Comparison of ENCODE assay signal across 18 cellular contexts in the genomic region with DNA sequence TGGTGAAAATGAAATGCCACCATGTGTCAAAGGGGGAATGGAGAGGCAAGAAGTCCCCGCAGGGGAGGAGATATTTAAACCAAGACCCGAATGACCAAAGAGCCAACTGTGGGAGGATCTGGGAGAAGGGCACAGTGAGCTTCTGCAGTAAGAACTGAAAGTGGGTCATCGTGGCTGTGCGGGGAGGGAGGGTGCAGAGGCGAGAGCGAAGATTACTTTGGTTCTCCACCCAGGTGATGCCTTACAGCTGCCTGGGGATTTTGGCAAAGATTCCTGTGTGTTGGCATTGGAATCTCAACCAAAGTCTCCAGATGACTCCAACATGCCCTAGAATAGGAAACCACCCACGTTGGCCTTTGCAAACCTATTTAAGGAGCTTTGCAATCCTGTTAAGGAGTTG.
"Had no signal": no experiment of that assay in that cellular context is flagged by ENCODE, and none has a peak within 500 bp of the region (broad histone marks: within the 10 kb centered on the region; RNA-seq: fewer than 3 reads in every experiment).

No MANE protein-coding gene starts in this region.

- H3K4me1 ChIP-seq: adrenal gland, colonic mucosa had no signal

- H3K4me3 Mint-ChIP-seq: activated CD4-positive, alpha-beta memory T cell treated with anti-CD3 and anti-CD28 coated beads, Interleukin-2, amount 10 ng/mL, durations not matched to agents 7 days and 5 days; activated CD4-positive, alpha-beta T cell treated with anti-CD3 and anti-CD28 coated beads for 36 hours; activated naive CD8-positive, alpha-beta T cell treated with anti-CD3 and anti-CD28 coated beads, Interleukin-2, amount 10 ng/mL, durations not matched to agents 7 days and 5 days had no signal

- H3K27me3 Mint-ChIP-seq: activated CD4-positive, alpha-beta memory T cell treated with anti-CD3 and anti-CD28 coated beads, Interleukin-2, amount 10 ng/mL, durations not matched to agents 7 days and 5 days; activated CD4-positive, alpha-beta T cell treated with anti-CD3 and anti-CD28 coated beads for 36 hours; activated naive CD8-positive, alpha-beta T cell treated with anti-CD3 and anti-CD28 coated beads, Interleukin-2, amount 10 ng/mL, durations not matched to agents 7 days and 5 days had no signal

- H3K27ac Mint-ChIP-seq: activated CD4-positive, alpha-beta memory T cell treated with anti-CD3 and anti-CD28 coated beads, Interleukin-2, amount 10 ng/mL, durations not matched to agents 7 days and 5 days; activated CD4-positive, alpha-beta T cell treated with anti-CD3 and anti-CD28 coated beads for 36 hours; activated naive CD8-positive, alpha-beta T cell treated with anti-CD3 and anti-CD28 coated beads, Interleukin-2, amount 10 ng/mL, durations not matched to agents 7 days and 5 days; activated T-cell treated with anti-CD3 and anti-CD28 coated beads, Interleukin-2, amount 50 U/mL, for 72 hours had no signal

- H3K36me3 ChIP-seq: adrenal gland, colonic mucosa, WERI-Rb-1 had no signal

- H3K4me1 Mint-ChIP-seq: activated CD4-positive, alpha-beta memory T cell treated with anti-CD3 and anti-CD28 coated beads, Interleukin-2, amount 10 ng/mL, durations not matched to agents 7 days and 5 days; activated CD4-positive, alpha-beta T cell treated with anti-CD3 and anti-CD28 coated beads for 36 hours; activated naive CD8-positive, alpha-beta T cell treated with anti-CD3 and anti-CD28 coated beads, Interleukin-2, amount 10 ng/mL, durations not matched to agents 7 days and 5 days had no signal

- H3K27me3 ChIP-seq: colonic mucosa had no signal

- H3K27ac ChIP-seq: adrenal gland, colonic mucosa, WERI-Rb-1 had no signal

- H3K9me3 ChIP-seq: adrenal gland, colonic mucosa had no signal

- H3K4me3 ChIP-seq: adrenal gland, colonic mucosa had no signal

- H3K36me3 Mint-ChIP-seq: activated naive CD8-positive, alpha-beta T cell treated with anti-CD3 and anti-CD28 coated beads, Interleukin-2, amount 10 ng/mL, durations not matched to agents 7 days and 5 days had no signal

- DNase-seq: activated CD4-positive, alpha-beta memory T cell treated with anti-CD3 and anti-CD28 coated beads, Interleukin-2, amount 10 ng/mL, durations not matched to agents 7 days and 5 days; activated CD4-positive, alpha-beta T cell treated with anti-CD3 and anti-CD28 coated beads for 36 hours; activated CD4-positive, alpha-beta T cell treated with anti-CD3 and anti-CD28 coated beads, Interleukin-2, amount 50 U/mL, for 1 hour; activated naive CD4-positive, alpha-beta T cell treated with anti-CD3 and anti-CD28 coated beads, Interleukin-2, amount 50 U/mL, for 16 hours; activated naive CD8-positive, alpha-beta T cell treated with anti-CD3 and anti-CD28 coated beads, Interleukin-2, amount 10 ng/mL, durations not matched to agents 7 days and 5 days; activated T-cell treated with anti-CD3 and anti-CD28 coated beads, Interleukin-2, amount 50 U/mL, for 72 hours; adrenal gland; anterior cingulate cortex; caudate nucleus; colonic mucosa; NCI-H1105 treated with DMSO at 0.1 percent for 48 hours; NCI-H1436 treated with DMSO at 0.1 percent for 48 hours; NCI-H187; NCI-H2081; NCI-H446; NCI-H524; SIG-M5; WERI-Rb-1 had no signal
